2 cellular contexts compared by ENCODE assay signal in the genomic region with DNA sequence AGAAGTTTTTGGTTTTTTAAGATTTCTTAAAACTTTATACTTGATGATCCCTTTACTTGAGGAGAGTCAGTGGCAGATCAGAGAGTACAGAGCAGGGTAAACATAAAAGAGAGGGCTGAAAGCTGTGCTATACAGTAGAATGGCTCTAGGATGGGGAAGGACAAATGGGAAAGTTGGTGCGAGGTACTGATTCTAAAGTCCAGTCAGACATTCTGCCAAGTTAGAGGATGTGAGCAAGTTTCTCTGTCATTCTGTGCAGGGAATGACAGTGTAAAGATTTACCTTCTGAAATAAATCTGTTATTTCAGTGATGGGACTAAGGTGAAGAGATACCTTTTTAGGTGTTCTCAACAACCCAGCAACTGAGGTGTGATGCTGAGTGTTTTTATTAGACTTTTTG.
TF ChIP-seq lines count a peak whose summit lies in the region.

No MANE protein-coding gene starts in this region.

TF ChIP-seq in liver, 16 proteins besides CTCF, POLR2A, EP300 and RAD21:
- TF ChIP-seq FOXA2 (IDR thresholded peaks at IDR 0.05) (no peak), HNF4A (conservative IDR thresholded peaks at IDR 0.05) (peak; percentile 50 to 51), GABPA (IDR thresholded peaks at IDR 0.05 in 1 of 2, conservative IDR thresholded peaks at IDR 0.05 in 1 of 2) (no peak)

TF ChIP-seq in HepG2, 621 proteins besides CTCF, POLR2A, EP300 and RAD21:
- TF ChIP-seq ZNF782 (CRISPR knock-in tag; IDR thresholded peaks at IDR 0.05; ENCODE audit: borderline replicate concordance): no peak
- TF ChIP-seq, protein P1, sequence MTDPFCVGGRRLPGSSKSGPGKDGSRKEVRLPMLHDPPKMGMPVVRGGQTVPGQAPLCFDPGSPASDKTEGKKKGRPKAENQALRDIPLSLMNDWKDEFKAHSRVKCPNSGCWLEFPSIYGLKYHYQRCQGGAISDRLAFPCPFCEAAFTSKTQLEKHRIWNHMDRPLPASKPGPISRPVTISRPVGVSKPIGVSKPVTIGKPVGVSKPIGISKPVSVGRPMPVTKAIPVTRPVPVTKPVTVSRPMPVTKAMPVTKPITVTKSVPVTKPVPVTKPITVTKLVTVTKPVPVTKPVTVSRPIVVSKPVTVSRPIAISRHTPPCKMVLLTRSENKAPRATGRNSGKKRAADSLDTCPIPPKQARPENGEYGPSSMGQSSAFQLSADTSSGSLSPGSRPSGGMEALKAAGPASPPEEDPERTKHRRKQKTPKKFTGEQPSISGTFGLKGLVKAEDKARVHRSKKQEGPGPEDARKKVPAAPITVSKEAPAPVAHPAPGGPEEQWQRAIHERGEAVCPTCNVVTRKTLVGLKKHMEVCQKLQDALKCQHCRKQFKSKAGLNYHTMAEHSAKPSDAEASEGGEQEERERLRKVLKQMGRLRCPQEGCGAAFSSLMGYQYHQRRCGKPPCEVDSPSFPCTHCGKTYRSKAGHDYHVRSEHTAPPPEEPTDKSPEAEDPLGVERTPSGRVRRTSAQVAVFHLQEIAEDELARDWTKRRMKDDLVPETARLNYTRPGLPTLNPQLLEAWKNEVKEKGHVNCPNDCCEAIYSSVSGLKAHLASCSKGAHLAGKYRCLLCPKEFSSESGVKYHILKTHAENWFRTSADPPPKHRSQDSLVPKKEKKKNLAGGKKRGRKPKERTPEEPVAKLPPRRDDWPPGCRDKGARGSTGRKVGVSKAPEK (CRISPR knock-in tag; IDR thresholded peaks at IDR 0.05; ENCODE audit: borderline replicate concordance): no peak
- no peak for TF ChIP-seq FOXP1 (IDR thresholded peaks at IDR 0.05)
- no peak for TF ChIP-seq FOXP1 (CRISPR knock-in tag; IDR thresholded peaks at IDR 0.05)
- TF ChIP-seq, protein P2, sequence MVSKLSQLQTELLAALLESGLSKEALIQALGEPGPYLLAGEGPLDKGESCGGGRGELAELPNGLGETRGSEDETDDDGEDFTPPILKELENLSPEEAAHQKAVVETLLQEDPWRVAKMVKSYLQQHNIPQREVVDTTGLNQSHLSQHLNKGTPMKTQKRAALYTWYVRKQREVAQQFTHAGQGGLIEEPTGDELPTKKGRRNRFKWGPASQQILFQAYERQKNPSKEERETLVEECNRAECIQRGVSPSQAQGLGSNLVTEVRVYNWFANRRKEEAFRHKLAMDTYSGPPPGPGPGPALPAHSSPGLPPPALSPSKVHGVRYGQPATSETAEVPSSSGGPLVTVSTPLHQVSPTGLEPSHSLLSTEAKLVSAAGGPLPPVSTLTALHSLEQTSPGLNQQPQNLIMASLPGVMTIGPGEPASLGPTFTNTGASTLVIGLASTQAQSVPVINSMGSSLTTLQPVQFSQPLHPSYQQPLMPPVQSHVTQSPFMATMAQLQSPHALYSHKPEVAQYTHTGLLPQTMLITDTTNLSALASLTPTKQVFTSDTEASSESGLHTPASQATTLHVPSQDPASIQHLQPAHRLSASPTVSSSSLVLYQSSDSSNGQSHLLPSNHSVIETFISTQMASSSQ (IDR thresholded peaks at IDR 0.05; ENCODE audit: low read depth): no peak
- TF ChIP-seq, protein P2 (CRISPR knock-in tag; IDR thresholded peaks at IDR 0.05; ENCODE audit: borderline replicate concordance): no peak
- no peak for TF ChIP-seq ZNF570 (CRISPR knock-in tag; IDR thresholded peaks at IDR 0.05; ENCODE audit: borderline replicate concordance)
- TF ChIP-seq ZNF747 (CRISPR knock-in tag; IDR thresholded peaks at IDR 0.05; ENCODE audit: borderline replicate concordance): no peak
- TF ChIP-seq, protein P3, sequence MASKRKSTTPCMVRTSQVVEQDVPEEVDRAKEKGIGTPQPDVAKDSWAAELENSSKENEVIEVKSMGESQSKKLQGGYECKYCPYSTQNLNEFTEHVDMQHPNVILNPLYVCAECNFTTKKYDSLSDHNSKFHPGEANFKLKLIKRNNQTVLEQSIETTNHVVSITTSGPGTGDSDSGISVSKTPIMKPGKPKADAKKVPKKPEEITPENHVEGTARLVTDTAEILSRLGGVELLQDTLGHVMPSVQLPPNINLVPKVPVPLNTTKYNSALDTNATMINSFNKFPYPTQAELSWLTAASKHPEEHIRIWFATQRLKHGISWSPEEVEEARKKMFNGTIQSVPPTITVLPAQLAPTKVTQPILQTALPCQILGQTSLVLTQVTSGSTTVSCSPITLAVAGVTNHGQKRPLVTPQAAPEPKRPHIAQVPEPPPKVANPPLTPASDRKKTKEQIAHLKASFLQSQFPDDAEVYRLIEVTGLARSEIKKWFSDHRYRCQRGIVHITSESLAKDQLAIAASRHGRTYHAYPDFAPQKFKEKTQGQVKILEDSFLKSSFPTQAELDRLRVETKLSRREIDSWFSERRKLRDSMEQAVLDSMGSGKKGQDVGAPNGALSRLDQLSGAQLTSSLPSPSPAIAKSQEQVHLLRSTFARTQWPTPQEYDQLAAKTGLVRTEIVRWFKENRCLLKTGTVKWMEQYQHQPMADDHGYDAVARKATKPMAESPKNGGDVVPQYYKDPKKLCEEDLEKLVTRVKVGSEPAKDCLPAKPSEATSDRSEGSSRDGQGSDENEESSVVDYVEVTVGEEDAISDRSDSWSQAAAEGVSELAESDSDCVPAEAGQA (IDR thresholded peaks at IDR 0.05; ENCODE audit: low read depth): no peak
- TF ChIP-seq, protein P3 (CRISPR knock-in tag; IDR thresholded peaks at IDR 0.05; ENCODE audit: borderline replicate concordance): no peak
- TF ChIP-seq, protein P4, sequence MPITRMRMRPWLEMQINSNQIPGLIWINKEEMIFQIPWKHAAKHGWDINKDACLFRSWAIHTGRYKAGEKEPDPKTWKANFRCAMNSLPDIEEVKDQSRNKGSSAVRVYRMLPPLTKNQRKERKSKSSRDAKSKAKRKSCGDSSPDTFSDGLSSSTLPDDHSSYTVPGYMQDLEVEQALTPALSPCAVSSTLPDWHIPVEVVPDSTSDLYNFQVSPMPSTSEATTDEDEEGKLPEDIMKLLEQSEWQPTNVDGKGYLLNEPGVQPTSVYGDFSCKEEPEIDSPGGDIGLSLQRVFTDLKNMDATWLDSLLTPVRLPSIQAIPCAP (CRISPR knock-in tag; IDR thresholded peaks at IDR 0.05; ENCODE audit: low read depth): no peak
- TF ChIP-seq ZNF101 (CRISPR knock-in tag; IDR thresholded peaks at IDR 0.05; ENCODE audit: borderline replicate concordance, low read depth): no peak
- TF ChIP-seq SIN3B (IDR thresholded peaks at IDR 0.05; ENCODE audit: low read length): no peak
- no peak for TF ChIP-seq POGZ (CRISPR knock-in tag; IDR thresholded peaks at IDR 0.05)
- no peak for TF ChIP-seq ZNF331 (CRISPR knock-in tag; IDR thresholded peaks at IDR 0.05)
